Comparison of ENCODE assay signal across 18 cellular contexts in the genomic region with DNA sequence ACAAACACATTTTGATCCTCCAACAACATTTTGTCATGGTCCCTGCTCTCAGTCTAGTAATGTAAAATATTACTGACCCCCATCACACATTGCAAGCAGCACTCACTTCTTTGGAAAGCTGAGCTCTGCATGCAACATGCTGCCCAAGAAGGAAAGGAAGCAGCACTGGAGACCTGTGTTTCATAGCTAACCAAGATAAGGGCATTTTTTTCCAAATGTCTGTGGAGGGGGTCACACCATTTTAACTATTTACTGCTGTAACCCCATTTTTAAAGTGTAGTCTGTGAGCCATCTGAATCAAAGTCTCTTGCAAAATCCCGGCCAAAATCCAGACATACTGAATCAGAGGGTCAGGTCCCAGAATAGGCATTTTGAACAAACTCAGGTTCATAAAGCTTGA. TPM values are rescaled to one million over a fixed set of nuclear protein-coding genes. Genes with fewer than 3 reads are reported as not detected.
A peak's percentile ranks its signal among the peaks of the same experiment; 100 is the strongest.
DNase-seq lines count a peak whose midpoint lies in the region; ATAC-seq, FAIRE-seq and TF ChIP-seq lines count a peak whose summit lies in the region.
"Had no signal": no experiment of that assay in that cellular context is flagged by ENCODE, and none has a peak within 500 bp of the region (broad histone marks: within the 10 kb centered on the region; RNA-seq: fewer than 3 reads in every experiment).

No MANE protein-coding gene starts in this region.

- WGBS in K562 (ENCODE audit: insufficient coverage, low coverage, missing lambda C conversion rate) = 61% methylated on average over 1 of the region's 1 CpG
- 93 to 96% methylated on average over 1 of the region's 1 CpG for WGBS in pancreas, 2 donors

- peak overlapping the region; percentile 81 for H3K4me3 Mint-ChIP-seq in natural killer cell treated with Interleukin-12 subunit alpha and Interleukin-12 subunit beta and Interleukin-15 and Interleukin-18, amount 100 ng/mL, for 72 hours
- H3K4me3 Mint-ChIP-seq: CD14-positive monocyte had no signal

- H3K4me2 ChIP-seq in K562 (ENCODE audit: insufficient read depth, low read length) = no peak overlapping the region
- no peak overlapping the region for H3K4me2 ChIP-seq in PC-9

- ATAC-seq in K562 (no peak), pancreas (no peak), GM21367 (IDR thresholded peaks at IDR 0.05; ENCODE audit: unreplicated experiment) (no peak)
- ATAC-seq in natural killer cell treated with Interleukin-12 subunit alpha and Interleukin-12 subunit beta and Interleukin-15 and Interleukin-18, amount 100 ng/mL, for 72 hours = no peak

- CTCF ChIA-PET in K562 (lab: Yijun Ruan, JAX; ENCODE audit: low intra/inter-chr PET ratio) = no interaction called here
- CTCF ChIA-PET in PC-9 (lab: Charles Lee) = interaction anchor here (1.7 kb wide), 1 partner anchor 42 kb away, joined by 8 read pairs; no protein-coding TSS in a partner anchor

- no peaks in the 10 kb centered on the region for H3K36me3 Mint-ChIP-seq in natural killer cell treated with Interleukin-12 subunit alpha and Interleukin-12 subunit beta and Interleukin-15 and Interleukin-18, amount 100 ng/mL, for 72 hours
- H3K36me3 Mint-ChIP-seq: IgD-negative memory B cell had no signal

- POLR2A ChIA-PET in K562 (lab: Yijun Ruan, JAX) (interaction anchor here (1.2 to 1.5 kb wide), 2 partner anchors 9 to 12 kb away, joined by 3 to 4 read pairs; no protein-coding TSS in a partner anchor), PC-9 (lab: Charles Lee; ENCODE audit: unreplicated experiment) (no interaction called here)

- H3K9me2 ChIP-seq in PC-9 (ENCODE audit: insufficient read depth) = no peaks in the 10 kb centered on the region

- H4K20me1 ChIP-seq in K562 (replicated peaks; ENCODE audit: control insufficient read depth, insufficient read depth, low read length) (no peaks in the 10 kb centered on the region), PC-9 (ENCODE audit: insufficient read depth) (no peaks in the 10 kb centered on the region)

- BruUV-seq in K562 (replicated peaks; lab: Mats Ljungman, UMichigan) (no TSS peak), PC-9 (replicated peaks; lab: Mats Ljungman, UMichigan) (no TSS peak)

- peaks cover under 1 to 3% of the 10 kb centered on the region in 2 experiments; a peak in 2 of 5 replicates for H3K27me3 ChIP-seq in K562 (ENCODE audit: control insufficient read depth in 2 of 2, insufficient read depth in 2 of 2, low read length in 2 of 2)
- H3K27me3 ChIP-seq in pancreas = no peaks in the 10 kb centered on the region
- H3K27me3 ChIP-seq in PC-9 (ENCODE audit: insufficient read depth, low read depth) = no peaks in the 10 kb centered on the region
- H3K27me3 ChIP-seq: SJSA1 had no signal

- TF ChIP-seq EP300 in K562 (IDR thresholded peaks at IDR 0.05; ENCODE audit: low read length) = no peak

- FAIRE-seq in K562 (lab: Jason Lieb, UNC) (no peak), pancreas (lab: Jason Lieb, UNC) (no peak)

- H3K9me3 ChIP-seq in K562 (replicated peaks; ENCODE audit: control insufficient read depth, insufficient read depth, low read depth, low read length) (no peaks in the 10 kb centered on the region), pancreas (no peaks in the 10 kb centered on the region), PC-9 (ENCODE audit: insufficient read depth, low read depth) (no peaks in the 10 kb centered on the region)
- H3K9me3 ChIP-seq: SJSA1 had no signal

- no peak for TF ChIP-seq RAD21 in K562 (CRISPR knock-in tag; conservative IDR thresholded peaks at IDR 0.05 in 1 of 2, IDR thresholded peaks at IDR 0.05 in 1 of 2)

- TF ChIP-seq CTCF in NB4 (IDR thresholded peaks at IDR 0.05; ENCODE audit: low read depth, low read length) = no peak
- TF ChIP-seq CTCF in K562 (IDR thresholded peaks at IDR 0.05 in 2 of 3, conservative IDR thresholded peaks at IDR 0.05 in 1 of 3; ENCODE audit: insufficient read depth in 2 of 3, low read depth in 1 of 3, low read length in 3 of 3) = no peak
- no peak for TF ChIP-seq CTCF in pancreas (IDR thresholded peaks at IDR 0.05)
- no peak for TF ChIP-seq CTCF in PC-9 (conservative IDR thresholded peaks at IDR 0.05)

- H3K9me1 ChIP-seq in K562 (ENCODE audit: control insufficient read depth, insufficient read depth, low read length) = no peaks in the 10 kb centered on the region

- TF ChIP-seq POLR2A in NB4 (IDR thresholded peaks at IDR 0.05; ENCODE audit: extremely low read depth, insufficient read length) (no peak), K562 (conservative IDR thresholded peaks at IDR 0.05) (no peak)

- in situ Hi-C loops in K562 (cut with MboI) = no loop called here

- peaks cover 42 to 57% of the 10 kb centered on the region in 2 donors for H3K4me1 Mint-ChIP-seq in natural killer cell treated with Interleukin-12 subunit alpha and Interleukin-12 subunit beta and Interleukin-15 and Interleukin-18, amount 100 ng/mL, for 72 hours (ENCODE audit: low read depth in 2 of 2)

- peak overlapping the region; percentile 58 to 81 for H3K27ac Mint-ChIP-seq in natural killer cell treated with Interleukin-12 subunit alpha and Interleukin-12 subunit beta and Interleukin-15 and Interleukin-18, amount 100 ng/mL, for 72 hours

- H3K4me3 ChIP-seq in NB4 (ENCODE audit: low read depth, low read length) (no peak overlapping the region), K562 (no peak overlapping the region), pancreas (no peak overlapping the region), PC-9 (no peak overlapping the region)
- H3K4me3 ChIP-seq: SJSA1 had no signal

- H3K9ac ChIP-seq in K562 (ENCODE audit: insufficient read depth in 1 of 2, low read depth in 2 of 2, low read length in 2 of 2) = no peak overlapping the region

- H3K27ac ChIP-seq in K562 (ENCODE audit: extremely low read depth, low read depth, low read length) (peak overlapping the region; percentile 81; the same call in 1 of the 3 replicates), pancreas (peak overlapping the region in 1 of 4 donors; percentile 82), PC-9 (no peak overlapping the region)
- H3K27ac ChIP-seq: 22Rv1 had no signal

- H2AFZ ChIP-seq in K562 (ENCODE audit: low read depth, low read length) (no peak overlapping the region), PC-9 (no peak overlapping the region)

- H3K4me1 ChIP-seq in K562 (replicated peaks in 1 of 2; ENCODE audit: control insufficient read depth in 2 of 2, insufficient read depth in 2 of 2, low read length in 2 of 2) (peaks cover 29 to 43% of the 10 kb centered on the region in 2 experiments), pancreas (peaks cover 5 to 16% (median 11%) of the 10 kb centered on the region in 3 donors), PC-9 (replicated peaks; ENCODE audit: insufficient read depth) (peaks cover 62% of the 10 kb centered on the region)

- no peaks in the 10 kb centered on the region for H3K9me3 Mint-ChIP-seq in natural killer cell treated with Interleukin-12 subunit alpha and Interleukin-12 subunit beta and Interleukin-15 and Interleukin-18, amount 100 ng/mL, for 72 hours
- H3K9me3 Mint-ChIP-seq: IgD-negative memory B cell had no signal

- H3K79me2 ChIP-seq in K562 (ENCODE audit: control insufficient read depth, insufficient read depth, low read length) (no peaks in the 10 kb centered on the region), PC-9 (ENCODE audit: low read depth) (no peaks in the 10 kb centered on the region)

- H3K27me3 Mint-ChIP-seq in natural killer cell treated with Interleukin-12 subunit alpha and Interleukin-12 subunit beta and Interleukin-15 and Interleukin-18, amount 100 ng/mL, for 72 hours = no peaks in the 10 kb centered on the region

- H3K36me3 ChIP-seq in K562 (ENCODE audit: control insufficient read depth, insufficient read depth, low read length) (no peaks in the 10 kb centered on the region), pancreas (no peaks in the 10 kb centered on the region), PC-9 (ENCODE audit: low read depth) (no peaks in the 10 kb centered on the region)
- H3K36me3 ChIP-seq: SJSA1 had no signal

- intact Hi-C loops in K562 (cut with micrococcal nuclease) (no loop called here), pancreas (cut with DNase I) (no loop called here), PC-9 (cut with micrococcal nuclease; ENCODE audit: unreplicated experiment) (no loop called here)

- DNase-seq in NOMO-1 (lab: John Stamatoyannopoulos, UW; ENCODE audit: unreplicated experiment in 2 of 2) (peak; percentile 19 to 27), NOMO-1 treated with dmso at 0.1 percent for 144 hours (lab: John Stamatoyannopoulos, UW; ENCODE audit: unreplicated experiment) (no peak), NB4 (ENCODE audit: low read depth) (peak; percentile 57), K562 (ENCODE audit: extremely low read depth in 1 of 4, low spot score in 3 of 4) (no peak), pancreas (no peak), PC-9 (no peak)
- no peak for DNase-seq in natural killer cell treated with Interleukin-12 subunit alpha and Interleukin-12 subunit beta and Interleukin-15 and Interleukin-18, amount 100 ng/mL, for 72 hours (ENCODE audit: low spot score)
- DNase-seq: HCEC 1CT; NCI-H1436 treated with DMSO at 0.1 percent for 48 hours; NCI-H2081 treated with DMSO at 0.1 percent for 48 hours; NCI-H345; NCI-H526 treated with DMSO at 0.1 percent for 48 hours; NK-92 treated with Interleukin-12 subunit alpha and Interleukin-12 subunit beta, amount 100 ng/mL, for 24 hours had no signal

- peaks cover 30% of the 10 kb centered on the region for H3F3A ChIP-seq in PC-9 (ENCODE audit: insufficient read depth, low read depth)

RNA-seq across cellular contexts. Expression of a gene that starts 4.5 kb away (rescaled TPM):
- total RNA-seq in K562 (2011; cell fraction: chromatin; rRNA removed; ENCODE audit: low replicate concordance) = 17.2 and 26.4 TPM in 2 replicates
- total RNA-seq in K562 (2011; cell fraction: nucleolus; rRNA removed) = 14.7 and 19.2 TPM in 2 replicates
- total RNA-seq in K562 (2011; cell fraction: nucleoplasm; rRNA removed) = 15.8 and 17.7 TPM in 2 replicates
- total RNA-seq in K562 (2014; rRNA removed) (25.2 and 32.1 TPM in 2 replicates), K562 (2014; rRNA removed; fragmentation: Illumina TruSeq; extraction: Trizol) (20.3 and 21.7 TPM in 2 replicates), K562 (2015; rRNA removed; fragmentation: Illumina TruSeq; extraction: Trizol) (26.7 and 28.5 TPM in 2 replicates), K562 (2021) (35.2 and 38.1 TPM in 2 replicates), pancreas (10 to 100 TPM in 4 of 6 donors, 1 to 10 TPM in 2; 8.2 to 17.8 (median 12.5) TPM), PC-9 (2021) (12.4 and 17.6 TPM in 2 replicates)
- polyA plus RNA-seq in K562 (2011; rRNA removed) (20.8 and 42.4 TPM in 2 replicates), K562 (2014; fragmentation: Illumina TruSeq; extraction: Trizol) (36.1 and 41.0 TPM in 2 replicates), K562 (2014; fragmentation: Nextera tagmentation; extraction: Ambion mirVana) (1 to 10 TPM; 6.1 to 6.9 TPM), K562 (2014; rRNA removed) (27.4 and 27.9 TPM in 2 replicates), pancreas (10 to 100 TPM in 1 of 2 donors, 1 to 10 TPM in 1; 6.7 to 22.3 TPM)
- polyA plus RNA-seq in K562 (2011; cell fraction: cytosol; rRNA removed) = 24.2 and 36.3 TPM in 2 replicates
- polyA plus RNA-seq in K562 (2011; cell fraction: nucleus; rRNA removed) = 58.6 and 70.3 TPM in 2 replicates
- 33.6 and 70.4 TPM in 2 replicates for polyA plus RNA-seq in K562 (2012)
- 24.4 and 42.9 TPM in 2 replicates for polyA minus RNA-seq in K562 (2011; rRNA and poly(A)+ RNA removed)
- 19.2 and 30.5 TPM in 2 replicates for polyA minus RNA-seq in K562 (2011; cell fraction: cytosol; rRNA and poly(A)+ RNA removed)
- polyA minus RNA-seq in K562 (2011; cell fraction: nucleus; rRNA and poly(A)+ RNA removed) = 23.4 and 57.9 TPM in 2 replicates
- total RNA-seq in natural killer cell treated with Interleukin-12 subunit alpha and Interleukin-12 subunit beta and Interleukin-15 and Interleukin-18, amount 100 ng/mL, for 72 hours = 100 to 1,000 TPM; 178 to 260 TPM

RNA-seq across cellular contexts. Expression of a gene that starts 32.5 kb away (rescaled TPM):
- 4.6 and 15.1 TPM in 2 replicates for total RNA-seq in K562 (2011; cell fraction: chromatin; rRNA removed; ENCODE audit: low replicate concordance)
- 3.8 and 6.3 TPM in 2 replicates for total RNA-seq in K562 (2011; cell fraction: nucleolus; rRNA removed)
- total RNA-seq in K562 (2011; cell fraction: nucleoplasm; rRNA removed) = 3.2 and 3.4 TPM in 2 replicates
- 4.6 and 6.4 TPM in 2 replicates for total RNA-seq in K562 (2014; rRNA removed)
- 1.8 and 2.3 TPM in 2 replicates for total RNA-seq in K562 (2014; rRNA removed; fragmentation: Illumina TruSeq; extraction: Trizol)
- total RNA-seq in K562 (2015; rRNA removed; fragmentation: Illumina TruSeq; extraction: Trizol) = 5.0 and 5.4 TPM in 2 replicates
- 6.1 and 6.8 TPM in 2 replicates for total RNA-seq in K562 (2021)
- 4.2 and 4.6 TPM in 2 replicates for polyA plus RNA-seq in K562 (2011; rRNA removed)
- 2.8 and 6.8 TPM in 2 replicates for polyA plus RNA-seq in K562 (2011; cell fraction: cytosol; rRNA removed)
- polyA plus RNA-seq in K562 (2011; cell fraction: nucleus; rRNA removed) = 9.2 and 11.6 TPM in 2 replicates
- 6.6 and 7.4 TPM in 2 replicates for polyA plus RNA-seq in K562 (2012)
- polyA plus RNA-seq in K562 (2014; fragmentation: Illumina TruSeq; extraction: Trizol) = 3.7 and 4.9 TPM in 2 replicates
- 1 to 10 TPM; 7.9 to 9.0 TPM for polyA plus RNA-seq in K562 (2014; fragmentation: Nextera tagmentation; extraction: Ambion mirVana)
- 4.8 and 9.1 TPM in 2 replicates for polyA plus RNA-seq in K562 (2014; rRNA removed)
- 3.5 and 4.0 TPM in 2 replicates for polyA minus RNA-seq in K562 (2011; rRNA and poly(A)+ RNA removed)
- polyA minus RNA-seq in K562 (2011; cell fraction: cytosol; rRNA and poly(A)+ RNA removed) = 2.1 and 3.5 TPM in 2 replicates
- 6.9 and 10.1 TPM in 2 replicates for polyA minus RNA-seq in K562 (2011; cell fraction: nucleus; rRNA and poly(A)+ RNA removed)
- 10 to 100 TPM; 50.8 to 53.3 TPM for total RNA-seq in natural killer cell treated with Interleukin-12 subunit alpha and Interleukin-12 subunit beta and Interleukin-15 and Interleukin-18, amount 100 ng/mL, for 72 hours
- total RNA-seq in pancreas = 1 to 10 TPM; 1.8 to 9.9 (median 3.1) TPM
- polyA plus RNA-seq in pancreas = 1 to 10 TPM; 3.4 to 6.4 TPM
- total RNA-seq in PC-9 (2021) = 12.5 and 12.6 TPM in 2 replicates

Comparison
In these comparisons a context has a peak if more than half of its experiments do, and no peak if none do; other contexts are left out.
1. DNase-seq: peak in NOMO-1 (2 of 2) and NB4 (single experiment); none in NOMO-1 treated with dmso at 0.1 percent for 144 hours (single experiment), K562 (0 of 4), natural killer cell treated with Interleukin-12 subunit alpha and Interleukin-12 subunit beta and Interleukin-15 and Interleukin-18, amount 100 ng/mL, for 72 hours (single experiment), pancreas (0 of 6) and PC-9 (0 of 2).